ENCODE assay signal across 10 cellular contexts in genomic region chr5:54904425-54904824, GRCh38.
DNase-seq lines count a peak whose midpoint lies in the region; ATAC-seq and TF ChIP-seq lines count a peak whose summit lies in the region.
"Had no signal": no experiment of that assay in that cellular context is flagged by ENCODE, and none has a peak within 500 bp of the region (broad histone marks: within the 10 kb centered on the region; RNA-seq: fewer than 3 reads in every experiment).

No MANE protein-coding gene starts in this region.

- H3K9ac ChIP-seq in smooth muscle cell (ENCODE audit: low read depth) = no peak overlapping the region

- H3K27ac ChIP-seq in esophagus muscularis mucosa (replicated peaks in 1 of 4) (no peak overlapping the region), smooth muscle cell (ENCODE audit: low read depth) (no peak overlapping the region)

- TF ChIP-seq POLR2A in esophagus muscularis mucosa (IDR thresholded peaks at IDR 0.05; ENCODE audit: low read depth) = no peak

- intact Hi-C loops in activated CD8-positive, alpha-beta T cell treated with anti-CD3 and anti-CD28 coated beads for 36 hours (cut with micrococcal nuclease) = loop anchor here (5.0 kb wide), 2 partner anchors 37 to 118 kb away; partner anchors contain the start of gene GZMK
- intact Hi-C loops in esophagus muscularis mucosa (cut with DNase I) = no loop called here

- H3K27me3 ChIP-seq in esophagus muscularis mucosa (peaks cover 0 to 23% (median 0%) of the 10 kb centered on the region in 4 donors), smooth muscle cell (ENCODE audit: low read depth) (no peaks in the 10 kb centered on the region)

- CTCF ChIA-PET in activated CD8-positive, alpha-beta T cell treated with anti-CD3 and anti-CD28 coated beads for 36 hours (lab: Charles Lee) = interaction anchor here (1.0 to 7.2 kb wide), 16 partner anchors 10 to 267 kb away, joined by 3 to 111 read pairs (median 14); partner anchors contain the start of gene GPX8
- CTCF ChIA-PET in activated CD8-positive, alpha-beta T cell treated with anti-CD3 and anti-CD28 coated beads, Interleukin-2, amount 10 ng/mL, durations not matched to agents 7 days and 5 days (lab: Charles Lee) = interaction anchor here (1.0 to 11.8 kb wide), 18 partner anchors 10 to 257 kb away, joined by 3 to 171 read pairs (median 9); partner anchors contain the start of genes ESM1 and GPX8

- POLR2A ChIA-PET in activated CD8-positive, alpha-beta T cell treated with anti-CD3 and anti-CD28 coated beads for 36 hours (lab: Charles Lee) = interaction anchor here (0.6 kb wide), 1 partner anchor 12 kb away, joined by 3 read pairs; no protein-coding TSS in a partner anchor
- POLR2A ChIA-PET in activated CD8-positive, alpha-beta T cell treated with anti-CD3 and anti-CD28 coated beads, Interleukin-2, amount 10 ng/mL, durations not matched to agents 7 days and 5 days (lab: Charles Lee) = no interaction called here

- peak; percentile 33 for TF ChIP-seq CTCF in activated CD8-positive, alpha-beta T cell treated with anti-CD3 and anti-CD28 coated beads for 36 hours (IDR thresholded peaks at IDR 0.05)
- TF ChIP-seq CTCF in esophagus muscularis mucosa (IDR thresholded peaks at IDR 0.05) = no peak
- peak; percentile 45 for TF ChIP-seq CTCF in smooth muscle cell (IDR thresholded peaks at IDR 0.05; ENCODE audit: borderline replicate concordance, insufficient read depth, poor library complexity, severe bottlenecking)

- no peak overlapping the region for H3K4me3 ChIP-seq in esophagus muscularis mucosa
- no peak overlapping the region for H3K4me3 ChIP-seq in smooth muscle cell

- peaks cover 40% of the 10 kb centered on the region for H3K27me3 Mint-ChIP-seq in activated CD8-positive, alpha-beta T cell treated with anti-CD3 and anti-CD28 coated beads for 36 hours
- peaks cover 24% of the 10 kb centered on the region for H3K27me3 Mint-ChIP-seq in activated CD8-positive, alpha-beta T cell treated with anti-CD3 and anti-CD28 coated beads, Interleukin-2, amount 10 ng/mL, durations not matched to agents 7 days and 5 days (ENCODE audit: low read depth)
- H3K27me3 Mint-ChIP-seq in immature natural killer cell (ENCODE audit: low read depth in 3 of 3) = peaks cover 4 to 8% (median 5%) of the 10 kb centered on the region in 3 donors

- H3K4me1 Mint-ChIP-seq in activated CD8-positive, alpha-beta T cell treated with anti-CD3 and anti-CD28 coated beads for 36 hours (ENCODE audit: low read depth) = peaks cover 17% of the 10 kb centered on the region
- H3K4me1 Mint-ChIP-seq in activated CD8-positive, alpha-beta T cell treated with anti-CD3 and anti-CD28 coated beads, Interleukin-2, amount 10 ng/mL, durations not matched to agents 7 days and 5 days (ENCODE audit: low read depth) = peaks cover 54% of the 10 kb centered on the region
- peaks cover 5 to 10% of the 10 kb centered on the region in 2 donors for H3K4me1 Mint-ChIP-seq in immature natural killer cell

- peaks cover 0 to 2% (median 0%) of the 10 kb centered on the region in 4 donors for H3K4me1 ChIP-seq in esophagus muscularis mucosa
- no peaks in the 10 kb centered on the region for H3K4me1 ChIP-seq in smooth muscle cell (ENCODE audit: low read depth)

- DNase-seq in activated CD8-positive, alpha-beta T cell treated with anti-CD3 and anti-CD28 coated beads for 36 hours = no peak
- DNase-seq in activated CD8-positive, alpha-beta T cell treated with anti-CD3 and anti-CD28 coated beads, Interleukin-2, amount 10 ng/mL, durations not matched to agents 7 days and 5 days = no peak
- peak; percentile 60 for DNase-seq in NCI-H82 (lab: John Stamatoyannopoulos, UW)
- peak; percentile 68 for DNase-seq in esophagus muscularis mucosa (ENCODE audit: extremely low spot score)
- DNase-seq in smooth muscle cell (lab: John Stamatoyannopoulos, UW; ENCODE audit: unreplicated experiment) = no peak
- no peak for DNase-seq in NCI-H146 (lab: John Stamatoyannopoulos, UW)
- DNase-seq in immature natural killer cell = no peak
- DNase-seq in globus pallidus (ENCODE audit: low spot score) = no peak
- DNase-seq: CD4-positive, alpha-beta T cell had no signal

- no peaks in the 10 kb centered on the region for H3K9me3 Mint-ChIP-seq in activated CD8-positive, alpha-beta T cell treated with anti-CD3 and anti-CD28 coated beads for 36 hours
- no peaks in the 10 kb centered on the region for H3K9me3 Mint-ChIP-seq in activated CD8-positive, alpha-beta T cell treated with anti-CD3 and anti-CD28 coated beads, Interleukin-2, amount 10 ng/mL, durations not matched to agents 7 days and 5 days (ENCODE audit: insufficient read depth)
- H3K9me3 Mint-ChIP-seq in immature natural killer cell = no peaks in the 10 kb centered on the region
- H3K9me3 Mint-ChIP-seq: activated T-helper 17 cell treated with anti-CD3 and anti-CD28 coated beads, Interleukin-2, amount 50 U/mL, for 72 hours; CD4-positive, alpha-beta T cell had no signal

- H3K36me3 ChIP-seq in esophagus muscularis mucosa = no peaks in the 10 kb centered on the region
- no peaks in the 10 kb centered on the region for H3K36me3 ChIP-seq in smooth muscle cell (ENCODE audit: low read depth)

- H3K27ac Mint-ChIP-seq in activated CD8-positive, alpha-beta T cell treated with anti-CD3 and anti-CD28 coated beads for 36 hours = no peak overlapping the region
- H3K27ac Mint-ChIP-seq in activated CD8-positive, alpha-beta T cell treated with anti-CD3 and anti-CD28 coated beads, Interleukin-2, amount 10 ng/mL, durations not matched to agents 7 days and 5 days = no peak overlapping the region
- no peak overlapping the region for H3K27ac Mint-ChIP-seq in immature natural killer cell
- H3K27ac Mint-ChIP-seq: activated T-helper 17 cell treated with anti-CD3 and anti-CD28 coated beads, Interleukin-2, amount 50 U/mL, for 72 hours; CD4-positive, alpha-beta T cell had no signal

- no peaks in the 10 kb centered on the region for H3K36me3 Mint-ChIP-seq in activated CD8-positive, alpha-beta T cell treated with anti-CD3 and anti-CD28 coated beads for 36 hours (ENCODE audit: low read depth)
- H3K36me3 Mint-ChIP-seq in activated CD8-positive, alpha-beta T cell treated with anti-CD3 and anti-CD28 coated beads, Interleukin-2, amount 10 ng/mL, durations not matched to agents 7 days and 5 days (ENCODE audit: low read depth) = no peaks in the 10 kb centered on the region
- peaks cover 0 to 3% (median 0%) of the 10 kb centered on the region in 3 donors for H3K36me3 Mint-ChIP-seq in immature natural killer cell

- no peaks in the 10 kb centered on the region for H3K9me3 ChIP-seq in esophagus muscularis mucosa
- H3K9me3 ChIP-seq in smooth muscle cell (replicated peaks; ENCODE audit: low read depth) = no peaks in the 10 kb centered on the region

- 60% methylated on average over 2 of the region's 2 CpGs for WGBS in esophagus muscularis mucosa
- WGBS in smooth muscle cell (ENCODE audit: low lambda C conversion rate) = 23% methylated on average over 2 of the region's 2 CpGs

- H3K79me2 ChIP-seq in smooth muscle cell (ENCODE audit: low read depth) = no peaks in the 10 kb centered on the region

- peaks cover 4% of the 10 kb centered on the region for H3F3A ChIP-seq in smooth muscle cell (ENCODE audit: low read depth)

- H3K4me2 ChIP-seq in smooth muscle cell = no peak overlapping the region

- no peak for TF ChIP-seq EP300 in esophagus muscularis mucosa (IDR thresholded peaks at IDR 0.05)

- no peaks in the 10 kb centered on the region for H4K20me1 ChIP-seq in smooth muscle cell (ENCODE audit: low read depth)

- ATAC-seq in activated CD8-positive, alpha-beta T cell treated with anti-CD3 and anti-CD28 coated beads for 36 hours = no peak
- no peak for ATAC-seq in activated CD8-positive, alpha-beta T cell treated with anti-CD3 and anti-CD28 coated beads, Interleukin-2, amount 10 ng/mL, durations not matched to agents 7 days and 5 days
- ATAC-seq: activated T-helper 17 cell treated with anti-CD3 and anti-CD28 coated beads, Interleukin-2, amount 50 U/mL, for 72 hours had no signal

- no peak overlapping the region for H3K4me3 Mint-ChIP-seq in activated CD8-positive, alpha-beta T cell treated with anti-CD3 and anti-CD28 coated beads for 36 hours
- H3K4me3 Mint-ChIP-seq in activated CD8-positive, alpha-beta T cell treated with anti-CD3 and anti-CD28 coated beads, Interleukin-2, amount 10 ng/mL, durations not matched to agents 7 days and 5 days = no peak overlapping the region
- H3K4me3 Mint-ChIP-seq in immature natural killer cell = no peak overlapping the region
- H3K4me3 Mint-ChIP-seq: activated T-helper 17 cell treated with anti-CD3 and anti-CD28 coated beads, Interleukin-2, amount 50 U/mL, for 72 hours; CD4-positive, alpha-beta T cell had no signal

- no peak overlapping the region for H2AFZ ChIP-seq in smooth muscle cell (ENCODE audit: low read depth)

Comparison
In these comparisons a context has a peak if more than half of its experiments do, and no peak if none do; other contexts are left out.
1. DNase-seq: peak in NCI-H82 (single experiment) and esophagus muscularis mucosa (single experiment); none in activated CD8-positive, alpha-beta T cell treated with anti-CD3 and anti-CD28 coated beads for 36 hours (single experiment), activated CD8-positive, alpha-beta T cell treated with anti-CD3 and anti-CD28 coated beads, Interleukin-2, amount 10 ng/mL, durations not matched to agents 7 days and 5 days (single experiment), smooth muscle cell (single experiment), NCI-H146 (single experiment), immature natural killer cell (0 of 3) and globus pallidus (single experiment).
2. CTCF ChIP-seq: peak in activated CD8-positive, alpha-beta T cell treated with anti-CD3 and anti-CD28 coated beads for 36 hours (single experiment) and smooth muscle cell (single experiment); none in esophagus muscularis mucosa (0 of 3).